In the genomic region with DNA sequence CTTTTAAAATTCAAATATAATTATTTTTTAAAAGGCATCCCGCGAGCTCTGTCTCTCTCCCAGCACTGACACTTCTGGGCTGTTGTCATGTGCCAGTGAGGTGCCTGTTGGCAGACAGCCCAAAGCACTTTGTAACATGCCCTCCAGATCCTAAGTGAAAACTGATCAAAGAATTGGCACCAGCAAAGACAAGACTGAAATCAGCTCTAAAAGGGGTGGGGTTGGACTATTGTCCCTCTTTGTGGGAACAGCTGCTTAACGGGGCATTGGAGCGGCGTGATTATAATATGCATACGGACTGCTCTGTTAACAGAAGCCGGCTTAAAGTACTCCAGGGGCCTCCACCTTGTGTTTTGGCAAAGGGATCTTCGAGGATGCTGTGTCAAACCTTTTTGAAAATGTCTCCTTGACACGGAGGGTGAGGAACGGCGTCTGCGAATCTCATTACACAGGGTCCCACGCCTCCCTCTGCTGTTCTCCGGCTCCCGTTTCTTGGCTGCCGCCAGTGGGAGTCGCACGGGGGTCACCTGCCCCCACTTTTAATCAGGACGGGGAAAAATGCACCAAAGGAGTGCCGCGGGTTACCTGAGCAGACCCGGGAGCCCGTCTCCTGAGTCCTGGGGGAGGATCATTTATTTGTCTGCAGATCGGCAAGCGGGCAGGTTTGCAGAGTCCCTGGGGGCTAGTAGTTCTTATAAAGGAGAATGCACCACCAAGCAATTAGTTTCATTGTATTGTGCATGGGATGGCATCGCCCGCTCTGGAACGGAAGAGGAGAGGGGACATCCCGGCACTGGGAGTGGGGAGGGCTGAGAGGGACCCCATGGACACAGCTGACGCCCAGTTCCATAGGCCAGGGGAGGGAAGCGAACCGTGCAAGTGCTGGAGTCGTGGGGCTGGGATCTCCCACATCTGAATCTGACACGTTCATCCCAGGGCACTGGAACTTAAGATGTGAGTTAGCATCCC, we compare ENCODE assay signal across 9 cellular contexts. TPM values are rescaled to one million over a fixed set of nuclear protein-coding genes. Genes with fewer than 3 reads are reported as not detected.
DNase-seq lines count a peak whose midpoint lies in the region; ATAC-seq lines count a peak whose summit lies in the region.
"Had no signal": no experiment of that assay in that cellular context is flagged by ENCODE, and none has a peak within 500 bp of the region (broad histone marks: within the 10 kb centered on the region; RNA-seq: fewer than 3 reads in every experiment).

No MANE protein-coding gene starts in this region.

- no peak overlapping the region for H3K27ac Mint-ChIP-seq in stimulated activated naive B cell treated with anti-CD40 and anti-IgM and Interleukin-4, amounts not matched to agents 10 μg/mL and 1 μg/mL and 100 μg/mL, for 72 hours

- ATAC-seq in right cardiac atrium (peak in 1 of 2 donors; percentile 34), GM21825 (IDR thresholded peaks at IDR 0.05; ENCODE audit: unreplicated experiment) (no peak), HG02840 (IDR thresholded peaks at IDR 0.05; ENCODE audit: low FRiP score, unreplicated experiment) (no peak)
- ATAC-seq in stimulated activated naive B cell treated with anti-CD40 and anti-IgM and Interleukin-4, amounts not matched to agents 10 μg/mL and 1 μg/mL and 100 μg/mL, for 72 hours (replicated peaks) = no peak

- WGBS in right cardiac atrium = 15% methylated on average over 34 of the region's 34 CpGs

- H3K4me3 Mint-ChIP-seq in stimulated activated naive B cell treated with anti-CD40 and anti-IgM and Interleukin-4, amounts not matched to agents 10 μg/mL and 1 μg/mL and 100 μg/mL, for 72 hours = peak overlapping the region; percentile 69 to 76

- peak; percentile 93 for DNase-seq in NCI-H1105 (lab: John Stamatoyannopoulos, UW)
- no peak for DNase-seq in SK-N-MC (ENCODE audit: low read depth, low spot score)
- DNase-seq in right cardiac atrium = peak in 1 of 3 donors; percentile 64
- no peak for DNase-seq in stimulated activated naive B cell treated with anti-CD40 and anti-IgM and Interleukin-4, amounts not matched to agents 10 μg/mL and 1 μg/mL and 100 μg/mL, for 72 hours
- no peak for DNase-seq in kidney tubule cell (ENCODE audit: low spot score)
- DNase-seq in central memory CD4-positive, alpha-beta T cell = no peak
- DNase-seq: activated T-cell treated with anti-CD3 and anti-CD28 coated beads, Interleukin-2, amount 50 U/mL, for 1 hour had no signal

- H3K27me3 Mint-ChIP-seq in stimulated activated naive B cell treated with anti-CD40 and anti-IgM and Interleukin-4, amounts not matched to agents 10 μg/mL and 1 μg/mL and 100 μg/mL, for 72 hours = peaks cover 43 to 45% of the 10 kb centered on the region in 2 donors

- H3K36me3 Mint-ChIP-seq in stimulated activated naive B cell treated with anti-CD40 and anti-IgM and Interleukin-4, amounts not matched to agents 10 μg/mL and 1 μg/mL and 100 μg/mL, for 72 hours = no peaks in the 10 kb centered on the region

- intact Hi-C loops in right cardiac atrium (cut with DNase I) = no loop called here

- H3K9me3 Mint-ChIP-seq in stimulated activated naive B cell treated with anti-CD40 and anti-IgM and Interleukin-4, amounts not matched to agents 10 μg/mL and 1 μg/mL and 100 μg/mL, for 72 hours = no peaks in the 10 kb centered on the region

- H3K9ac ChIP-seq in SK-N-MC (ENCODE audit: insufficient read length) = no peak overlapping the region

- H3K4me1 Mint-ChIP-seq in stimulated activated naive B cell treated with anti-CD40 and anti-IgM and Interleukin-4, amounts not matched to agents 10 μg/mL and 1 μg/mL and 100 μg/mL, for 72 hours = peaks cover 33 to 62% of the 10 kb centered on the region in 2 donors

- H3K27me3 ChIP-seq in right cardiac atrium (ENCODE audit: control insufficient read depth, insufficient read depth) = no peaks in the 10 kb centered on the region

- H3K4me3 ChIP-seq in SK-N-MC (peak overlapping the region; percentile 67), right cardiac atrium (ENCODE audit: low read length) (peak overlapping the region; percentile 50)

- H3K27ac ChIP-seq in SK-N-MC = no peak overlapping the region
- H3K27ac ChIP-seq in right cardiac atrium (ENCODE audit: low read length) = no peak overlapping the region

- no peaks in the 10 kb centered on the region for H3K9me3 ChIP-seq in SK-N-MC (ENCODE audit: low read depth, low read length)
- no peaks in the 10 kb centered on the region for H3K9me3 ChIP-seq in right cardiac atrium (ENCODE audit: control insufficient read depth, low read length)

- no peaks in the 10 kb centered on the region for H3K36me3 ChIP-seq in SK-N-MC (ENCODE audit: insufficient read depth, low read length)

- H3K4me1 ChIP-seq in right cardiac atrium (ENCODE audit: control insufficient read depth, insufficient read depth, low read length) = peaks cover 3% of the 10 kb centered on the region

RNA-seq across cellular contexts. Expression of a gene that starts 44.3 kb away (rescaled TPM):
- 10 to 100 TPM in 2 of 4 donors, 1 to 10 TPM in 2; 9.2 to 16.0 (median 10.3) TPM for total RNA-seq in right cardiac atrium
- polyA plus RNA-seq in right cardiac atrium = 7.5 TPM

RNA-seq across cellular contexts. Expression of a gene that starts 44.6 kb away (rescaled TPM):
- total RNA-seq in right cardiac atrium = 1 to 10 TPM; 1.4 to 3.8 (median 2.5) TPM
- 0.81 TPM for polyA plus RNA-seq in right cardiac atrium
